In genomic region chr14:52827426-52827825, GRCh38 we compare ENCODE assay signal across 1 cellular context.
TF ChIP-seq lines count a peak whose summit lies in the region.

No MANE protein-coding gene starts in this region.

TF ChIP-seq in SK-N-SH, 30 proteins besides CTCF, POLR2A, EP300 and RAD21 (continued from another document):
- no peak for TF ChIP-seq ELF1 (IDR thresholded peaks at IDR 0.05)
